ENCODE assay signal across 8 cellular contexts in the genomic region with DNA sequence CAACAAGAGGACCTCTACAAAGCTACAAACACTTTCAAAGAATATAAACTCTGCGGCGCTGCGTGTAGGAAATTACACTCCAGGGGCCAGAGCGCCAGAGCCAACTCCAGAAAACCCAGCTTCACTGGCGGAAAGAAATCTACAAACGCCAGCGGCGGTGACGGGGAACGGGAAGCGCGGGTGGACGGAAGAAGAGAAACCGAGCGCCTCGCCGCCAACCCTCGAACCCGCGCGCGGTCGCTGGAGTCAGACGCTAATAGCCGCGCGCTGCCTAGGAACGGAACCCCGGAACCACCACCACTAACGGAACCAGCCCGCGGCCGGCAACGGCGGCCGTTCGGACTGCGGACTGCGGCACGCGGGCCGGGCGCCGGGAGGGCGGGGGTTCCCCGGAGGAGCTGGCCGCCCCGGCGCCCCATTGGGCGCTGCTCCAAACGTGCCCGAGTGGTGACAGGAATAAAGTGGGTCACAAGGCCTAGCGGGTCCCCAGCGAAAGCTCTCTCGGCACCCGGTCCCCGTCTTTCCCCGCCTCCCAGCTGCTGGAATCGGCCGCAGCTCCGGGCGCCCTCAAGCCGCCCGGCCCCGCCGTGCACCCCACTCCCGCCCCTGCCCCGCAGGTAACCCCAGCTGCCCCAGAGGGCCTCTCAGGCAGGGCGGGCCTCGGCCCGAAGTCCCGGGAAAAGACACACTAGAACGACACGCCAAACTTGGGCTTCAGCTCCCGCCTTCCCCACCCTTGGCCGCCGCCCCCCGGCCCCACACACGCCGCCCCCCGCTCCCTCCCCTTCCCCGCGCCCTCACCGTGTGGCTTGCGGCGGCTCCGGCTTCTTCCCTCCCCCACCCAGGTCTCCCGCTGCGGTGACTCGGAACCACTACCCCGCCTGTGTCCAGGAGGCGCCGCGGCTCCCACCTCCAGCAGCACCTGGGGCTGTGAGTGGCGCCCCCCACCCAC. TPM values are rescaled to one million over a fixed set of nuclear protein-coding genes. Genes with fewer than 3 reads are reported as not detected.
DNase-seq lines count a peak whose midpoint lies in the region; ATAC-seq and TF ChIP-seq lines count a peak whose summit lies in the region.

No MANE protein-coding gene starts in this region.

- no peak for TF ChIP-seq POLR2A in NB4 (IDR thresholded peaks at IDR 0.05; ENCODE audit: extremely low read depth, insufficient read length)
- peak in 1 of 2 donors; percentile 29 for TF ChIP-seq POLR2A in tibial nerve (IDR thresholded peaks at IDR 0.05)

- intact Hi-C loops in Right ventricle myocardium superior (cut with DNase I), result no loop called here

- H3K79me2 ChIP-seq in parathyroid adenoma, result peaks cover 7% of the 10 kb centered on the region

- peak overlapping the region; percentile 61 for H3K4me2 ChIP-seq in parathyroid adenoma (ENCODE audit: low read length)

- peaks cover 33% of the 10 kb centered on the region for H3K4me1 Mint-ChIP-seq in activated naive CD8-positive, alpha-beta T cell treated with anti-CD3 and anti-CD28 coated beads, Interleukin-2, amount 10 ng/mL, durations not matched to agents 7 days and 5 days

- H3K27ac Mint-ChIP-seq in activated naive CD8-positive, alpha-beta T cell treated with anti-CD3 and anti-CD28 coated beads, Interleukin-2, amount 10 ng/mL, durations not matched to agents 7 days and 5 days, result peak overlapping the region; percentile 79

- DNase-seq in GM06990 (ENCODE audit: extremely low read depth, insufficient read length), result peak; percentile 90
- DNase-seq in HFF-Myc (ENCODE audit: extremely low read depth, low read depth), result no peak
- DNase-seq in NB4 (ENCODE audit: low read depth), result peak; percentile 82
- DNase-seq in SKM-1 treated with dmso at 0.1 percent for 144 hours (lab: John Stamatoyannopoulos, UW; ENCODE audit: unreplicated experiment), result peak; percentile 78
- peak; percentile 75 for DNase-seq in activated naive CD8-positive, alpha-beta T cell treated with anti-CD3 and anti-CD28 coated beads, Interleukin-2, amount 10 ng/mL, durations not matched to agents 7 days and 5 days
- peak; percentile 92 for DNase-seq in Right ventricle myocardium superior
- peak; percentile 55 to 56 for DNase-seq in tibial nerve (ENCODE audit: low spot score in 2 of 2)

- WGBS in tibial nerve, 2 donors, result 0 to 1% methylated on average over 47 to 56 of the region's 95 CpGs

- POLR2A ChIA-PET in activated naive CD8-positive, alpha-beta T cell treated with anti-CD3 and anti-CD28 coated beads, Interleukin-2, amount 10 ng/mL, durations not matched to agents 7 days and 5 days (lab: Charles Lee), result interaction anchor here (0.5 to 1.4 kb wide), 9 partner anchors 11 to 1361 kb away, joined by 3 to 10 read pairs (median 3); partner anchors contain the start of genes CEP135, SRD5A3 and TMEM165

- H3K9me3 ChIP-seq in parathyroid adenoma (ENCODE audit: control insufficient read depth, low read length) (no peaks in the 10 kb centered on the region), tibial nerve (no peaks in the 10 kb centered on the region)

- H3K9ac ChIP-seq in parathyroid adenoma, result peak overlapping the region; percentile 76

- peak; percentile 53 for ATAC-seq in activated naive CD8-positive, alpha-beta T cell treated with anti-CD3 and anti-CD28 coated beads, Interleukin-2, amount 10 ng/mL, durations not matched to agents 7 days and 5 days (ENCODE audit: low read depth)
- peak; percentile 84 for ATAC-seq in Right ventricle myocardium superior (ENCODE audit: poor library complexity)

- H3K36me3 Mint-ChIP-seq in activated naive CD8-positive, alpha-beta T cell treated with anti-CD3 and anti-CD28 coated beads, Interleukin-2, amount 10 ng/mL, durations not matched to agents 7 days and 5 days, result no peaks in the 10 kb centered on the region

- no peaks in the 10 kb centered on the region for H3K4me1 ChIP-seq in parathyroid adenoma
- peaks cover 0 to 36% (median 10%) of the 10 kb centered on the region in 4 donors for H3K4me1 ChIP-seq in tibial nerve

- peaks cover 4% of the 10 kb centered on the region for H3K27me3 Mint-ChIP-seq in activated naive CD8-positive, alpha-beta T cell treated with anti-CD3 and anti-CD28 coated beads, Interleukin-2, amount 10 ng/mL, durations not matched to agents 7 days and 5 days

- H3K27ac ChIP-seq in parathyroid adenoma, result peak overlapping the region; percentile 87
- H3K27ac ChIP-seq in tibial nerve, result peak overlapping the region; percentile 97 to 100 (median 98)

- TF ChIP-seq CTCF in GM06990 (IDR thresholded peaks at IDR 0.05; ENCODE audit: insufficient read depth, low read length, poor library complexity, severe bottlenecking) (no peak), HFF-Myc (IDR thresholded peaks at IDR 0.05; ENCODE audit: low read depth, low read length, missing control alignments) (no peak), NB4 (IDR thresholded peaks at IDR 0.05; ENCODE audit: low read depth, low read length) (no peak), parathyroid adenoma (IDR thresholded peaks at IDR 0.05) (no peak), tibial nerve (IDR thresholded peaks at IDR 0.05) (peak in 1 of 5 experiments; percentile 27)

- peak overlapping the region; percentile 86 for H2AFZ ChIP-seq in parathyroid adenoma

- H3K27me3 ChIP-seq in GM06990 (replicated peaks; ENCODE audit: control insufficient read depth, insufficient read depth, low read length) (no peaks in the 10 kb centered on the region), parathyroid adenoma (ENCODE audit: control insufficient read depth, insufficient read depth, low read length) (no peaks in the 10 kb centered on the region), tibial nerve (no peaks in the 10 kb centered on the region)

- H3K4me3 ChIP-seq in GM06990 (replicated peaks; ENCODE audit: low read depth, low read length) (peak overlapping the region; percentile 87), HFF-Myc (replicated peaks; ENCODE audit: low read depth, low read length) (peak overlapping the region; percentile 75), NB4 (ENCODE audit: low read depth, low read length) (peak overlapping the region; percentile 90), parathyroid adenoma (ENCODE audit: low read depth, low read length) (peak overlapping the region; percentile 68), tibial nerve (peak overlapping the region; percentile 77 to 99 (median 96))

- TF ChIP-seq EP300 in tibial nerve (IDR thresholded peaks at IDR 0.05), result peak in 1 of 2 donors; percentile 65

- H3K9me3 Mint-ChIP-seq in activated naive CD8-positive, alpha-beta T cell treated with anti-CD3 and anti-CD28 coated beads, Interleukin-2, amount 10 ng/mL, durations not matched to agents 7 days and 5 days, result no peaks in the 10 kb centered on the region

- H3K36me3 ChIP-seq in GM06990 (ENCODE audit: control insufficient read depth, insufficient read depth, low read length) (no peaks in the 10 kb centered on the region), parathyroid adenoma (ENCODE audit: control insufficient read depth, insufficient read depth, low read length) (no peaks in the 10 kb centered on the region), tibial nerve (no peaks in the 10 kb centered on the region)

- H3K4me3 Mint-ChIP-seq in activated naive CD8-positive, alpha-beta T cell treated with anti-CD3 and anti-CD28 coated beads, Interleukin-2, amount 10 ng/mL, durations not matched to agents 7 days and 5 days, result peak overlapping the region; percentile 90

RNA-seq across cellular contexts. Expression of gene CLOCK, which starts 0.8 kb away (rescaled TPM):
- 1 to 10 TPM; 8.5 to 9.1 TPM for total RNA-seq in activated naive CD8-positive, alpha-beta T cell treated with anti-CD3 and anti-CD28 coated beads, Interleukin-2, amount 10 ng/mL, durations not matched to agents 7 days and 5 days
- total RNA-seq in Right ventricle myocardium superior (35.8 TPM), tibial nerve (10 to 100 TPM; 17.8 to 48.0 (median 27.6) TPM)

RNA-seq across cellular contexts. Expression of gene PDCL2, which starts 46.1 kb away (rescaled TPM):
- not detected for total RNA-seq in activated naive CD8-positive, alpha-beta T cell treated with anti-CD3 and anti-CD28 coated beads, Interleukin-2, amount 10 ng/mL, durations not matched to agents 7 days and 5 days
- total RNA-seq in Right ventricle myocardium superior (not detected), tibial nerve (not detected)
